In genomic region chr9:127825319-127826051, GRCh38 we compare ENCODE assay signal across 6 cellular contexts. TPM values are rescaled to one million over a fixed set of nuclear protein-coding genes. Genes with fewer than 3 reads are reported as not detected.
DNase-seq lines count a peak whose midpoint lies in the region; ATAC-seq and TF ChIP-seq lines count a peak whose summit lies in the region.

No MANE protein-coding gene starts in this region.

- TF ChIP-seq CTCF in colonic mucosa (IDR thresholded peaks at IDR 0.05): peak; percentile 27

- H3K9me3 ChIP-seq in HUES64 (ENCODE audit: insufficient read depth, low read depth, low read length) (no peaks in the 10 kb centered on the region), colonic mucosa (no peaks in the 10 kb centered on the region)

- CTCF ChIA-PET in activated naive CD4-positive, alpha-beta T cell treated with anti-CD3 and anti-CD28 coated beads, Interleukin-2, amount 10 ng/mL, durations not matched to agents 7 days and 5 days (lab: Charles Lee): interaction anchor here (1.0 kb wide), 1 partner anchor 44 kb away, joined by 5 read pairs; no protein-coding TSS in a partner anchor

- no peaks in the 10 kb centered on the region for H3K36me3 ChIP-seq in HUES64 (ENCODE audit: insufficient read depth, low read length)
- H3K36me3 ChIP-seq in colonic mucosa: no peaks in the 10 kb centered on the region

- no peak overlapping the region for H3K4me3 Mint-ChIP-seq in activated naive CD4-positive, alpha-beta T cell treated with anti-CD3 and anti-CD28 coated beads, Interleukin-2, amount 10 ng/mL, durations not matched to agents 7 days and 5 days

- H3K9ac ChIP-seq in HUES64 (ENCODE audit: low read depth, low read length) (no peak overlapping the region), colonic mucosa (ENCODE audit: low read depth in 2 of 2, low read length in 2 of 2) (no peak overlapping the region)

- H3K9me3 Mint-ChIP-seq in activated naive CD4-positive, alpha-beta T cell treated with anti-CD3 and anti-CD28 coated beads, Interleukin-2, amount 10 ng/mL, durations not matched to agents 7 days and 5 days: no peaks in the 10 kb centered on the region

- H3K4me3 ChIP-seq in HUES64 (ENCODE audit: low read length): peak overlapping the region; percentile 33
- no peak overlapping the region for H3K4me3 ChIP-seq in colonic mucosa

- DNase-seq in colonic mucosa (peak; percentile 61), retina (peak; percentile 59), SKM-1 treated with dmso at 0.1 percent for 144 hours (lab: John Stamatoyannopoulos, UW; ENCODE audit: unreplicated experiment) (no peak)
- no peak for DNase-seq in activated naive CD4-positive, alpha-beta T cell treated with anti-CD3 and anti-CD28 coated beads, Interleukin-2, amount 10 ng/mL, durations not matched to agents 7 days and 5 days

- H3K4me1 Mint-ChIP-seq in activated naive CD4-positive, alpha-beta T cell treated with anti-CD3 and anti-CD28 coated beads, Interleukin-2, amount 10 ng/mL, durations not matched to agents 7 days and 5 days: no peaks in the 10 kb centered on the region

- H3K4me1 ChIP-seq in HUES64 (ENCODE audit: insufficient read depth, low read length) (peaks cover 5% of the 10 kb centered on the region), colonic mucosa (no peaks in the 10 kb centered on the region)

- 29% methylated on average over 39 of the region's 42 CpGs for WGBS in HUES64

- H3K27ac ChIP-seq in HUES64 (ENCODE audit: low read depth, low read length) (no peak overlapping the region), colonic mucosa (no peak overlapping the region)

- peaks cover 22% of the 10 kb centered on the region for H3K36me3 Mint-ChIP-seq in activated naive CD4-positive, alpha-beta T cell treated with anti-CD3 and anti-CD28 coated beads, Interleukin-2, amount 10 ng/mL, durations not matched to agents 7 days and 5 days

- H3K27me3 ChIP-seq in HUES64 (ENCODE audit: insufficient read depth, low read length) (peaks cover 9% of the 10 kb centered on the region; the same call in 1 of the 2 replicates), colonic mucosa (no peaks in the 10 kb centered on the region)

- H3K27ac Mint-ChIP-seq in activated naive CD4-positive, alpha-beta T cell treated with anti-CD3 and anti-CD28 coated beads, Interleukin-2, amount 10 ng/mL, durations not matched to agents 7 days and 5 days: no peak overlapping the region

- no peak for ATAC-seq in GM18858 (IDR thresholded peaks at IDR 0.05; ENCODE audit: unreplicated experiment)

- intact Hi-C loops in colonic mucosa (cut with DNase I): no loop called here

- no peaks in the 10 kb centered on the region for H3K27me3 Mint-ChIP-seq in activated naive CD4-positive, alpha-beta T cell treated with anti-CD3 and anti-CD28 coated beads, Interleukin-2, amount 10 ng/mL, durations not matched to agents 7 days and 5 days

RNA-seq across cellular contexts. Expression of gene FPGS, which starts 22.8 kb away (rescaled TPM):
- polyA plus RNA-seq in HUES64 (2013, experiment 1 of 2): 46.8 TPM
- polyA plus RNA-seq in HUES64 (2013, experiment 2 of 2): 59.5 TPM
- total RNA-seq in colonic mucosa: 10 to 100 TPM; 31.6 to 55.1 TPM

RNA-seq across cellular contexts. Expression of gene ENG, which starts 29.0 kb away (rescaled TPM):
- polyA plus RNA-seq in HUES64 (2013, experiment 1 of 2): 1.6 TPM
- 2.2 TPM for polyA plus RNA-seq in HUES64 (2013, experiment 2 of 2)
- 10 to 100 TPM; 15.4 to 34.5 TPM for total RNA-seq in colonic mucosa

RNA-seq across cellular contexts. Expression of gene CDK9, which starts 39.7 kb away (rescaled TPM):
- 61.8 TPM for polyA plus RNA-seq in HUES64 (2013, experiment 1 of 2)
- polyA plus RNA-seq in HUES64 (2013, experiment 2 of 2): 57.8 TPM
- 10 to 100 TPM; 64.0 to 77.7 TPM for total RNA-seq in colonic mucosa

RNA-seq across cellular contexts. Expression of gene SH2D3C, which starts 47.0 kb away (rescaled TPM):
- 1.6 TPM for polyA plus RNA-seq in HUES64 (2013, experiment 1 of 2)
- 3.1 TPM for polyA plus RNA-seq in HUES64 (2013, experiment 2 of 2)
- total RNA-seq in colonic mucosa: 1 to 10 TPM; 3.5 TPM

RNA-seq across cellular contexts. Expression of gene AK1, which starts 52.0 kb away (rescaled TPM):
- 25.3 TPM for polyA plus RNA-seq in HUES64 (2013, experiment 1 of 2)
- polyA plus RNA-seq in HUES64 (2013, experiment 2 of 2): 22.1 TPM
- total RNA-seq in colonic mucosa: 100 to 1,000 TPM; 159 to 166 TPM

Comparison
In these comparisons a context has a peak if more than half of its experiments do, and no peak if none do; other contexts are left out.
1. DNase-seq: peak in colonic mucosa (single experiment) and retina (single experiment); none in activated naive CD4-positive, alpha-beta T cell treated with anti-CD3 and anti-CD28 coated beads, Interleukin-2, amount 10 ng/mL, durations not matched to agents 7 days and 5 days (single experiment) and SKM-1 treated with dmso at 0.1 percent for 144 hours (single experiment).